Comparison of ENCODE assay signal across 2 cellular contexts in the genomic region with DNA sequence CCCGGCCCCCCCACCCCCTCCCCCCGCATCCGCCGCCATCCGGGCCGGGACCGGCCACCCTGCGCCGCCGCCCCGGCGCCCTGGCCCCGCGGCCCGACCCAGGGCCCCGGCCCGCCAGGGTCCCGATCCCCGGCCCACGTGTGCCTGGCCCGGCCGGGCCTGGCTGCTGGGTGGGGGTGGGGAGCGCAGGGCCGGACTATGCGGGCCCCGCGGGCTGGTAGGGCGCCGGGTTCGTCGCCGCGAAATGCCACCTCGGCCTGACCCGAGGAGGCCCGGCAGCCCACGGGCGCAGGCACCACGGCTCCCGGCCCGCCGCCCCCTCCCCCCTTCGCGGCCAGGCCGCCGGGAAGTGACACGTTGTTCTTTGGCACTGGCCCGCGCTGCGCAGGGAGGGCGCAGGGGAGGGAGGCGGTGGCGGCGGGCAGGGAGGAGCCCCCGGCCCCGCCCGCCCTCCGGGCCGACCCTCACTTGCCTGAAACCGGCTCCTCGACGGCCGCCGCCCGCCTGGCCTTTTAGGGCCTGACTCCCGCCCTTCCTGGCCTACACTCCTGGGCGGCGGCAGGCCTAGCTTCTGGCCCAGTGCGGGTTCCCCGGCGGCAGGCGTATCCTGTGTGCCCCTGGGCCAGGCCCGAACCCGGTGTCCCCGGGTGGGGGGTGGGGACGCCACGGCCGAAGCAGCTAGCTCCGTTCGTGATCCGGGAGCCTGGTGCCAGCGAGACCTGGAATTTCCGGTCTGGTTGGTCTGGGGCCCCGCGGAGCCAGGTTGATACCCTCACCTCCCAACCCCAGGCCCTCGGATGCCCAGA.
TF ChIP-seq lines count a peak whose summit lies in the region.

No MANE protein-coding gene starts in this region.

TF ChIP-seq in GM23338, 12 proteins besides CTCF, POLR2A, EP300 and RAD21 (continued from another document):
- TF ChIP-seq ZNF462 (CRISPR knock-in tag; IDR thresholded peaks at IDR 0.05) (no peak), EZH2 (IDR thresholded peaks at IDR 0.05; ENCODE audit: low read depth, unreplicated experiment) (no peak), EZH2phosphoT487 (IDR thresholded peaks at IDR 0.05; ENCODE audit: unreplicated experiment) (no peak)

TF ChIP-seq in WTC11, 78 proteins besides CTCF, POLR2A, EP300 and RAD21 (continued from another document):
- TF ChIP-seq ZNF532 (CRISPR knock-in tag; IDR thresholded peaks at IDR 0.05; ENCODE audit: borderline replicate concordance): no peak
- no peak for TF ChIP-seq ATF1 (CRISPR knock-in tag; IDR thresholded peaks at IDR 0.05)
- TF ChIP-seq, protein P1, sequence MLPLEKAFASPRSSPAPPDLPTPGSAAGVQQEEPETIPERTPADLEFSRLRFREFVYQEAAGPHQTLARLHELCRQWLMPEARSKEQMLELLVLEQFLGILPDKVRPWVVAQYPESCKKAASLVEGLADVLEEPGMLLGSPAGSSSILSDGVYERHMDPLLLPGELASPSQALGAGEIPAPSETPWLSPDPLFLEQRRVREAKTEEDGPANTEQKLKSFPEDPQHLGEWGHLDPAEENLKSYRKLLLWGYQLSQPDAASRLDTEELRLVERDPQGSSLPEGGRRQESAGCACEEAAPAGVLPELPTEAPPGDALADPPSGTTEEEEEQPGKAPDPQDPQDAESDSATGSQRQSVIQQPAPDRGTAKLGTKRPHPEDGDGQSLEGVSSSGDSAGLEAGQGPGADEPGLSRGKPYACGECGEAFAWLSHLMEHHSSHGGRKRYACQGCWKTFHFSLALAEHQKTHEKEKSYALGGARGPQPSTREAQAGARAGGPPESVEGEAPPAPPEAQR (CRISPR knock-in tag; IDR thresholded peaks at IDR 0.05): no peak
- no peak for TF ChIP-seq PRRX2 (CRISPR knock-in tag; IDR thresholded peaks at IDR 0.05)
- TF ChIP-seq SMAD4 (CRISPR knock-in tag; IDR thresholded peaks at IDR 0.05): no peak
- TF ChIP-seq ZNF138 (CRISPR knock-in tag; conservative IDR thresholded peaks at IDR 0.05): no peak
- no peak for TF ChIP-seq NFYB (CRISPR knock-in tag; conservative IDR thresholded peaks at IDR 0.05; ENCODE audit: low read depth)
- TF ChIP-seq, protein P2, sequence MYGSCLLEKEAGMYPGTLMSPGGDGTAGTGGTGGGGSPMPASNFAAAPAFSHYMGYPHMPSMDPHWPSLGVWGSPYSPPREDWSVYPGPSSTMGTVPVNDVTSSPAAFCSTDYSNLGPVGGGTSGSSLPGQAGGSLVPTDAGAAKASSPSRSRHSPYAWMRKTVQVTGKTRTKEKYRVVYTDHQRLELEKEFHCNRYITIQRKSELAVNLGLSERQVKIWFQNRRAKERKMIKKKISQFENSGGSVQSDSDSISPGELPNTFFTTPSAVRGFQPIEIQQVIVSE (CRISPR knock-in tag; IDR thresholded peaks at IDR 0.05; ENCODE audit: borderline replicate concordance): no peak
- TF ChIP-seq, protein P3, sequence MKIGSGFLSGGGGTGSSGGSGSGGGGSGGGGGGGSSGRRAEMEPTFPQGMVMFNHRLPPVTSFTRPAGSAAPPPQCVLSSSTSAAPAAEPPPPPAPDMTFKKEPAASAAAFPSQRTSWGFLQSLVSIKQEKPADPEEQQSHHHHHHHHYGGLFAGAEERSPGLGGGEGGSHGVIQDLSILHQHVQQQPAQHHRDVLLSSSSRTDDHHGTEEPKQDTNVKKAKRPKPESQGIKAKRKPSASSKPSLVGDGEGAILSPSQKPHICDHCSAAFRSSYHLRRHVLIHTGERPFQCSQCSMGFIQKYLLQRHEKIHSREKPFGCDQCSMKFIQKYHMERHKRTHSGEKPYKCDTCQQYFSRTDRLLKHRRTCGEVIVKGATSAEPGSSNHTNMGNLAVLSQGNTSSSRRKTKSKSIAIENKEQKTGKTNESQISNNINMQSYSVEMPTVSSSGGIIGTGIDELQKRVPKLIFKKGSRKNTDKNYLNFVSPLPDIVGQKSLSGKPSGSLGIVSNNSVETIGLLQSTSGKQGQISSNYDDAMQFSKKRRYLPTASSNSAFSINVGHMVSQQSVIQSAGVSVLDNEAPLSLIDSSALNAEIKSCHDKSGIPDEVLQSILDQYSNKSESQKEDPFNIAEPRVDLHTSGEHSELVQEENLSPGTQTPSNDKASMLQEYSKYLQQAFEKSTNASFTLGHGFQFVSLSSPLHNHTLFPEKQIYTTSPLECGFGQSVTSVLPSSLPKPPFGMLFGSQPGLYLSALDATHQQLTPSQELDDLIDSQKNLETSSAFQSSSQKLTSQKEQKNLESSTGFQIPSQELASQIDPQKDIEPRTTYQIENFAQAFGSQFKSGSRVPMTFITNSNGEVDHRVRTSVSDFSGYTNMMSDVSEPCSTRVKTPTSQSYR (CRISPR knock-in tag; IDR thresholded peaks at IDR 0.05): 0 out of 2 replicates have a peak, but pooled peaks have one; percentile 10
- TF ChIP-seq KAT7 (CRISPR knock-in tag; IDR thresholded peaks at IDR 0.05; ENCODE audit: borderline replicate concordance): peak; percentile 38; the same call in 1 of the 2 replicates
- no peak for TF ChIP-seq SMAD3 (CRISPR knock-in tag; IDR thresholded peaks at IDR 0.05; ENCODE audit: borderline replicate concordance)
- TF ChIP-seq, protein P4, sequence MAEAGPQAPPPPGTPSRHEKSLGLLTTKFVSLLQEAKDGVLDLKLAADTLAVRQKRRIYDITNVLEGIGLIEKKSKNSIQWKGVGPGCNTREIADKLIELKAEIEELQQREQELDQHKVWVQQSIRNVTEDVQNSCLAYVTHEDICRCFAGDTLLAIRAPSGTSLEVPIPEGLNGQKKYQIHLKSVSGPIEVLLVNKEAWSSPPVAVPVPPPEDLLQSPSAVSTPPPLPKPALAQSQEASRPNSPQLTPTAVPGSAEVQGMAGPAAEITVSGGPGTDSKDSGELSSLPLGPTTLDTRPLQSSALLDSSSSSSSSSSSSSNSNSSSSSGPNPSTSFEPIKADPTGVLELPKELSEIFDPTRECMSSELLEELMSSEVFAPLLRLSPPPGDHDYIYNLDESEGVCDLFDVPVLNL (CRISPR knock-in tag; IDR thresholded peaks at IDR 0.05; ENCODE audit: borderline replicate concordance, low read depth): no peak
- peak; percentile 42 for TF ChIP-seq HMGXB4 (CRISPR knock-in tag; IDR thresholded peaks at IDR 0.05)
- TF ChIP-seq, protein P5, sequence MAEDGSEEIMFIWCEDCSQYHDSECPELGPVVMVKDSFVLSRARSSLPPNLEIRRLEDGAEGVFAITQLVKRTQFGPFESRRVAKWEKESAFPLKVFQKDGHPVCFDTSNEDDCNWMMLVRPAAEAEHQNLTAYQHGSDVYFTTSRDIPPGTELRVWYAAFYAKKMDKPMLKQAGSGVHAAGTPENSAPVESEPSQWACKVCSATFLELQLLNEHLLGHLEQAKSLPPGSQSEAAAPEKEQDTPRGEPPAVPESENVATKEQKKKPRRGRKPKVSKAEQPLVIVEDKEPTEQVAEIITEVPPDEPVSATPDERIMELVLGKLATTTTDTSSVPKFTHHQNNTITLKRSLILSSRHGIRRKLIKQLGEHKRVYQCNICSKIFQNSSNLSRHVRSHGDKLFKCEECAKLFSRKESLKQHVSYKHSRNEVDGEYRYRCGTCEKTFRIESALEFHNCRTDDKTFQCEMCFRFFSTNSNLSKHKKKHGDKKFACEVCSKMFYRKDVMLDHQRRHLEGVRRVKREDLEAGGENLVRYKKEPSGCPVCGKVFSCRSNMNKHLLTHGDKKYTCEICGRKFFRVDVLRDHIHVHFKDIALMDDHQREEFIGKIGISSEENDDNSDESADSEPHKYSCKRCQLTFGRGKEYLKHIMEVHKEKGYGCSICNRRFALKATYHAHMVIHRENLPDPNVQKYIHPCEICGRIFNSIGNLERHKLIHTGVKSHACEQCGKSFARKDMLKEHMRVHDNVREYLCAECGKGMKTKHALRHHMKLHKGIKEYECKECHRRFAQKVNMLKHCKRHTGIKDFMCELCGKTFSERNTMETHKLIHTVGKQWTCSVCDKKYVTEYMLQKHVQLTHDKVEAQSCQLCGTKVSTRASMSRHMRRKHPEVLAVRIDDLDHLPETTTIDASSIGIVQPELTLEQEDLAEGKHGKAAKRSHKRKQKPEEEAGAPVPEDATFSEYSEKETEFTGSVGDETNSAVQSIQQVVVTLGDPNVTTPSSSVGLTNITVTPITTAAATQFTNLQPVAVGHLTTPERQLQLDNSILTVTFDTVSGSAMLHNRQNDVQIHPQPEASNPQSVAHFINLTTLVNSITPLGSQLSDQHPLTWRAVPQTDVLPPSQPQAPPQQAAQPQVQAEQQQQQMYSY (CRISPR knock-in tag; IDR thresholded peaks at IDR 0.05): peak; percentile 24; the same call in 1 of the 2 replicates
- TF ChIP-seq ATF3 (CRISPR knock-in tag; conservative IDR thresholded peaks at IDR 0.05): no peak
- no peak for TF ChIP-seq NR3C1 (CRISPR knock-in tag; conservative IDR thresholded peaks at IDR 0.05; ENCODE audit: low read depth)
- no peak for TF ChIP-seq ZNF121 (CRISPR knock-in tag; IDR thresholded peaks at IDR 0.05)
- no peak for TF ChIP-seq ZNF671 (CRISPR knock-in tag; IDR thresholded peaks at IDR 0.05)
- TF ChIP-seq, protein P6, sequence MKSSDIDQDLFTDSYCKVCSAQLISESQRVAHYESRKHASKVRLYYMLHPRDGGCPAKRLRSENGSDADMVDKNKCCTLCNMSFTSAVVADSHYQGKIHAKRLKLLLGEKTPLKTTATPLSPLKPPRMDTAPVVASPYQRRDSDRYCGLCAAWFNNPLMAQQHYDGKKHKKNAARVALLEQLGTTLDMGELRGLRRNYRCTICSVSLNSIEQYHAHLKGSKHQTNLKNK (CRISPR knock-in tag; IDR thresholded peaks at IDR 0.05): no peak
- TF ChIP-seq ZNF219 (CRISPR knock-in tag; IDR thresholded peaks at IDR 0.05; ENCODE audit: borderline replicate concordance): no peak
- TF ChIP-seq GTF2I (CRISPR knock-in tag; conservative IDR thresholded peaks at IDR 0.05): no peak
- 0 out of 2 replicates have a peak, but pooled peaks have one; percentile 15 for TF ChIP-seq ZNF416 (CRISPR knock-in tag; IDR thresholded peaks at IDR 0.05)
- 0 out of 2 replicates have a peak, but pooled peaks have one; percentile 24 for TF ChIP-seq CREM (CRISPR knock-in tag; IDR thresholded peaks at IDR 0.05)
- 0 out of 2 replicates have a peak, but pooled peaks have one; percentile 23 for TF ChIP-seq GABPB1 (CRISPR knock-in tag; IDR thresholded peaks at IDR 0.05)
- no peak for TF ChIP-seq NR1H2 (CRISPR knock-in tag; IDR thresholded peaks at IDR 0.05)
